1 cellular context compared by ENCODE assay signal in the genomic region with DNA sequence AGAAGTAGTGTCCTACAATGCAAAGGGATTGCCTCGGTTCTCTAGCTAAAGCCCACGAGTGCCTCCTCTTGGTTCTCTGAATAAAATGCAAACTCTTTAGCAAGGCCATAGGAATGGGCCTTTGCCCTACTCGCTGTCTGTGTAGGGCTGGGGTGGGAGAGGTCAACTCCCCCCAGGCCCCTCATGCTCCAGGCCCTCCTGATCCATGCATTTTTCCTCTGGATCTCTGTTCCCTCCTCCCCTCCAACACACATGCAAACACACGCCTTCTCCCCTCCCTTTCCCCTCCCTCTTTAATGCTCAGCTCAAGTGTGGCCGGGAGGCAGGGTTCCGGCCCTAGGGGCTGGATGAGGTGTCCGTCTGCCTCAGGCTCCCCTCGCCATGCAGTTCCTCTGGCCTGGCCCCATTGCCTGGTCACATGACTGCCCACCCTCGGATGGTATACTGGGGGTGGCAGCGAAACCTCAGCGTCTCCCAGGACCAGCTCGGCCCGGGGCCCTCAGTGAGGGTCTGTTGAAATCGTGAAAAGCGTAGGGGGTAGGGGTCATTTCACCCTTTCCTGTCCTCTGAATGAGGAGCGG.
TF ChIP-seq lines count a peak whose summit lies in the region.

No MANE protein-coding gene starts in this region.

TF ChIP-seq in endothelial cell of umbilical vein, 7 proteins besides CTCF, POLR2A, EP300 and RAD21 (continued from another document):
- TF ChIP-seq JUN (IDR thresholded peaks at IDR 0.05; ENCODE audit: borderline replicate concordance, insufficient read depth, insufficient read length, low read depth): no peak
